In the genomic region with DNA sequence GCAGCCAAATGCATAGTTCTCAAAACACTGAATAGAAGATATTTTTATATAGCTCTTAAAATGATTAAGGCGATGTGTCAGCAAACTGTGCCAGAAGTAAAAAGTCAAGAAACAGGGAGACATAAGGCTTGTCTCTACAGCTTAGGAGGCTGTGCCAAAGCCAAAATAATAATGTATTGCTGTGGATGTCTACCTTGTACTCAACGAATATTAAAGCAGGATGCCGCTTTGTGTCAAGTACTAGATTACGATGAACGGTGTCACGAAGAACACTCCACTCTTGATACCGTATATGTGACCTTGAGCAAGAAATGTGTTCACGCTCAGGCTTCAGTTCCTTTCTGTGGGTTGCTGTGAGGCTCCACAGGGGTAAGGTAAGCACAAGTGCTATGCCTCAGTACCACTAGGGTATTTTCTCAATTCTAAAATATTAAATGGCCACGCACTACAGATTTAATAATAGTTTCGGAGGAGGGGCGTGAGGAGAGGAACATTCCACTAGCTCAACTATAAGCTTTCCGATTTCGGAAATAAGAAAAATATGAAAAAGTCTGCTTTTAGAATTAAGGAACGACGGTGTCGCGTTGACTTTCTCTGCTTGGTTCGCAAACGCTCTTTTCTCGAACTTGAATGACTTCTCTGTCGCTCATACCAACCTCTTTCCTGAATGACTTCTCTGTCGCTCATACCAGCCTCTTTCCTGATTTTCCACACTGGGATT, we compare ENCODE assay signal across 8 cellular contexts. TPM values are rescaled to one million over a fixed set of nuclear protein-coding genes. Genes with fewer than 3 reads are reported as not detected.
DNase-seq lines count a peak whose midpoint lies in the region; ATAC-seq, FAIRE-seq and TF ChIP-seq lines count a peak whose summit lies in the region.

No MANE protein-coding gene starts in this region.

- H3K9me3 ChIP-seq in SK-N-SH (no peaks in the 10 kb centered on the region), HepG2 (ENCODE audit: low read length) (no peaks in the 10 kb centered on the region), subcutaneous abdominal adipose tissue (ENCODE audit: control insufficient read depth in 5 of 5, low read length in 5 of 5) (no peaks in the 10 kb centered on the region)

- H3K4me1 ChIP-seq in SK-N-SH (ENCODE audit: control insufficient read depth in 1 of 2, insufficient read depth in 2 of 2, low read depth in 1 of 2, low read length in 1 of 2), result peaks cover 22% of the 10 kb centered on the region in 2 experiments; a peak in 3 of 4 replicates
- H3K4me1 ChIP-seq in HepG2 (ENCODE audit: insufficient read depth, low read length), result peaks cover 45% of the 10 kb centered on the region
- peaks cover 9 to 23% (median 19%) of the 10 kb centered on the region in 5 donors for H3K4me1 ChIP-seq in subcutaneous abdominal adipose tissue (ENCODE audit: control insufficient read depth in 5 of 5, insufficient read depth in 5 of 5, low read length in 5 of 5)

- H4K20me1 ChIP-seq in SK-N-SH (ENCODE audit: insufficient read depth) (peaks cover 34% of the 10 kb centered on the region; the same call in 1 of the 2 replicates), HepG2 (ENCODE audit: insufficient read depth, low read length) (no peaks in the 10 kb centered on the region; the same call in none of the 2 replicates)

- H3K27ac ChIP-seq in SK-N-SH (ENCODE audit: low read depth in 2 of 2, low read length in 1 of 2), result peak overlapping the region; percentile 83 to 95
- H3K27ac ChIP-seq in HepG2 (ENCODE audit: extremely low read length, insufficient read depth, low read length), result peak overlapping the region; percentile 84
- peak overlapping the region; percentile 82 for H3K27ac ChIP-seq in subcutaneous abdominal adipose tissue (ENCODE audit: low read depth, low read length)

- no peaks in the 10 kb centered on the region for H3K27me3 ChIP-seq in SK-N-SH (ENCODE audit: insufficient read depth)
- no peaks in the 10 kb centered on the region for H3K27me3 ChIP-seq in bronchial epithelial cell (ENCODE audit: control insufficient read depth, insufficient read depth, low read length)
- H3K27me3 ChIP-seq in HepG2 (ENCODE audit: control insufficient read depth in 1 of 2, insufficient read depth in 2 of 2, low read length in 2 of 2), result no peaks in the 10 kb centered on the region
- no peaks in the 10 kb centered on the region for H3K27me3 ChIP-seq in subcutaneous abdominal adipose tissue (ENCODE audit: control insufficient read depth in 5 of 5, insufficient read depth in 4 of 5, low read length in 5 of 5)

- ATAC-seq in GM19455 (IDR thresholded peaks at IDR 0.05; ENCODE audit: unreplicated experiment), result peak; percentile 60
- ATAC-seq in HG03442 (IDR thresholded peaks at IDR 0.05; ENCODE audit: unreplicated experiment), result peak; percentile 50
- peak; percentile 39 for ATAC-seq in HepG2

- CTCF ChIA-PET in SK-N-SH (lab: Yijun Ruan, JAX) (interaction anchor here (0.9 to 6.6 kb wide), 10 partner anchors 10 to 478 kb away, joined by 3 to 63 read pairs (median 5); partner anchors contain the start of gene CLGN), HepG2 (lab: Yijun Ruan, JAX; ENCODE audit: low intra/inter-chr PET ratio, low total read pairs) (interaction anchor here (2.9 kb wide), 1 partner anchor 13 kb away, joined by 12 read pairs; no protein-coding TSS in a partner anchor)

- H3K4me3 ChIP-seq in SK-N-SH (ENCODE audit: low read depth in 2 of 2, low read length in 1 of 2) (peak overlapping the region; percentile 80 to 93), bronchial epithelial cell (ENCODE audit: low read depth, low read length) (peak overlapping the region; percentile 81), HepG2 (replicated peaks in 1 of 3; ENCODE audit: insufficient read depth in 1 of 3, low read depth in 2 of 3, low read length in 3 of 3) (peak overlapping the region; percentile 56 to 78 (median 73)), subcutaneous abdominal adipose tissue (ENCODE audit: low read depth in 1 of 5, low read length in 5 of 5) (peak overlapping the region; percentile 72 to 95 (median 88))

- in situ Hi-C loops in HepG2 (cut with HindIII; ENCODE audit: extremely low pct_ligation_motif_present, low pct_unique_long_range_greater_than_20kb), result no loop called here

- no peaks in the 10 kb centered on the region for H3K9me2 ChIP-seq in SK-N-SH

- TSS peak; percentile 96 for BruUV-seq in HepG2 (replicated peaks; lab: Mats Ljungman, UMichigan)

- peaks cover 18% of the 10 kb centered on the region for H3F3A ChIP-seq in SK-N-SH (replicated peaks; ENCODE audit: insufficient read depth)

- peak in 1 of 2 experiments; percentile 85; a peak in 1 of 4 replicates for TF ChIP-seq POLR2A in HepG2 (IDR thresholded peaks at IDR 0.05; ENCODE audit: insufficient read depth in 1 of 2, low read depth in 2 of 2, low read length in 2 of 2)

- peak overlapping the region; percentile 77 for H3K9ac ChIP-seq in SK-N-SH
- H3K9ac ChIP-seq in HepG2 (ENCODE audit: insufficient read depth, low read depth, low read length), result peak overlapping the region; percentile 83
- H3K9ac ChIP-seq in subcutaneous abdominal adipose tissue (ENCODE audit: low read length in 5 of 5), result peak overlapping the region; percentile 59 to 90 (median 69)

- TF ChIP-seq CTCF in SK-N-SH (IDR thresholded peaks at IDR 0.05), result peak; percentile 38; the same call in 1 of the 2 replicates
- TF ChIP-seq CTCF in bronchial epithelial cell (IDR thresholded peaks at IDR 0.05; ENCODE audit: insufficient read depth, low read length, severe bottlenecking), result no peak
- TF ChIP-seq CTCF in HepG2 (CRISPR knock-in tag; IDR thresholded peaks at IDR 0.05), result no peak

- no peak for FAIRE-seq in bronchial epithelial cell (lab: Jason Lieb, UNC)
- FAIRE-seq in HepG2 (lab: Jason Lieb, UNC), result peak; percentile 4

- H3K79me2 ChIP-seq in SK-N-SH (ENCODE audit: insufficient read depth) (peaks cover 42% of the 10 kb centered on the region), HepG2 (ENCODE audit: insufficient read depth, low read length) (peaks cover 39% of the 10 kb centered on the region)

- H3K36me3 ChIP-seq in SK-N-SH (replicated peaks in 1 of 2; ENCODE audit: control insufficient read depth in 1 of 2, insufficient read depth in 2 of 2, low read length in 1 of 2) (peaks cover 0 to 2% of the 10 kb centered on the region in 2 experiments), bronchial epithelial cell (ENCODE audit: control insufficient read depth, insufficient read depth, low read length) (no peaks in the 10 kb centered on the region), HepG2 (replicated peaks in 1 of 2; ENCODE audit: control insufficient read depth in 1 of 2, insufficient read depth in 2 of 2, low read length in 2 of 2) (no peaks in the 10 kb centered on the region), subcutaneous abdominal adipose tissue (ENCODE audit: control insufficient read depth in 5 of 5, insufficient read depth in 5 of 5, low read length in 5 of 5) (no peaks in the 10 kb centered on the region)

- POLR2A ChIA-PET in SK-N-SH (lab: Yijun Ruan, JAX), result interaction anchor here (0.6 to 2.9 kb wide), 7 partner anchors 10 to 703 kb away, joined by 3 to 13 read pairs (median 4); partner anchors contain the start of genes CLGN and ELMOD2
- POLR2A ChIA-PET in HepG2 (lab: Yijun Ruan, JAX), result interaction anchor here (0.7 to 4.1 kb wide), 13 partner anchors 10 to 707 kb away, joined by 3 to 56 read pairs (median 5); partner anchors contain the start of genes CLGN, ELMOD2 and MGST2

- DNase-seq in Daoy (ENCODE audit: low read depth), result peak; percentile 6
- peak; percentile 34 for DNase-seq in SK-N-SH
- DNase-seq in bronchial epithelial cell (ENCODE audit: low read depth), result peak; percentile 27
- peak; percentile 16 for DNase-seq in HepG2 (ENCODE audit: low spot score)
- no peak for DNase-seq in NCI-H1105 treated with DMSO at 0.1 percent for 48 hours (lab: John Stamatoyannopoulos, UW)

- TF ChIP-seq EP300 in SK-N-SH (IDR thresholded peaks at IDR 0.05; ENCODE audit: borderline replicate concordance in 1 of 2, low read depth in 1 of 2, low read length in 1 of 2) (no peak), HepG2 (IDR thresholded peaks at IDR 0.05; ENCODE audit: low read depth in 2 of 2, low read length in 2 of 2) (no peak), HepG2 (CRISPR knock-in tag; IDR thresholded peaks at IDR 0.05; ENCODE audit: borderline replicate concordance) (no peak)

- intact Hi-C loops in HepG2 (cut with micrococcal nuclease; ENCODE audit: unreplicated experiment), result loop anchor here (2.0 kb wide), 1 partner anchor 54 kb away; the partner anchor contains the start of gene CLGN

- H3K4me2 ChIP-seq in SK-N-SH (peak overlapping the region; percentile 81), HepG2 (ENCODE audit: low read depth, low read length) (peak overlapping the region; percentile 94)

- H2AFZ ChIP-seq in SK-N-SH (ENCODE audit: low read depth) (peak overlapping the region; percentile 96), HepG2 (ENCODE audit: low read length) (peak overlapping the region; percentile 93)

- 2% methylated on average over 22 of the region's 22 CpGs for WGBS in SK-N-SH (ENCODE audit: low lambda C conversion rate)
- WGBS in HepG2 (ENCODE audit: low lambda C conversion rate), result under 1% methylated on average over 22 of the region's 22 CpGs

- no peak for TF ChIP-seq RAD21 in SK-N-SH (IDR thresholded peaks at IDR 0.05; ENCODE audit: low read length)
- no peak for TF ChIP-seq RAD21 in HepG2 (CRISPR knock-in tag; IDR thresholded peaks at IDR 0.05)

RNA-seq across cellular contexts. Expression of gene SCOC, which starts 0.7 kb away (rescaled TPM):
- total RNA-seq in Daoy (2014; rRNA removed; shearing (Covaris generic)), result 46.4 and 63.7 TPM in 2 replicates
- polyA plus RNA-seq in SK-N-SH (2012; rRNA removed) (16.0 and 26.8 TPM in 2 replicates), HepG2 (2011; rRNA removed) (32.1 and 43.8 TPM in 2 replicates)
- 39.8 and 63.9 TPM in 2 replicates for polyA plus RNA-seq in SK-N-SH (2012; cell fraction: cytosol; rRNA removed)
- polyA plus RNA-seq in SK-N-SH (2012; cell fraction: nucleus; rRNA removed), result 3.9 and 9.9 TPM in 2 replicates
- total RNA-seq in bronchial epithelial cell (61.9 and 81.0 TPM in 2 replicates), HepG2 (2016; rRNA removed; fragmentation: Illumina TruSeq; extraction: Trizol) (65.2 and 109 TPM in 2 replicates)
- 13.9 and 14.2 TPM in 2 replicates for total RNA-seq in HepG2 (2016; cell fraction: cytosol; rRNA removed; fragmentation: Illumina TruSeq; extraction: Trizol; ENCODE audit: low read depth)
- total RNA-seq in HepG2 (2016; cell fraction: insoluble cytoplasmic fraction; rRNA removed; fragmentation: Illumina TruSeq; extraction: Trizol), result 67.4 and 119 TPM in 2 replicates
- total RNA-seq in HepG2 (2016; cell fraction: membrane; rRNA removed; fragmentation: Illumina TruSeq; extraction: Trizol), result 53.8 and 61.3 TPM in 2 replicates
- 32.5 and 36.2 TPM in 2 replicates for total RNA-seq in HepG2 (2016; cell fraction: nucleus; rRNA removed; fragmentation: Illumina TruSeq; extraction: Trizol)
- 13.6 and 25.8 TPM in 2 replicates for polyA plus RNA-seq in HepG2 (2011; cell fraction: cytosol; rRNA removed)
- 3.8 and 9.0 TPM in 2 replicates for polyA plus RNA-seq in HepG2 (2011; cell fraction: nucleus; rRNA removed)
- 53.3 and 65.3 TPM in 2 replicates for polyA plus RNA-seq in HepG2 (2012)
- 18.3 and 24.5 TPM in 2 replicates for polyA plus RNA-seq in HepG2 (2016; cell fraction: cytosol; fragmentation: Illumina TruSeq; extraction: Trizol; ENCODE audit: low read depth)
- polyA plus RNA-seq in HepG2 (2016; cell fraction: insoluble cytoplasmic fraction; fragmentation: Illumina TruSeq; extraction: Trizol; ENCODE audit: low read depth), result 171 and 196 TPM in 2 replicates
- polyA plus RNA-seq in HepG2 (2016; cell fraction: membrane; fragmentation: Illumina TruSeq; extraction: Trizol; ENCODE audit: low read depth), result 64.7 and 72.0 TPM in 2 replicates
- 63.8 and 74.4 TPM in 2 replicates for polyA plus RNA-seq in HepG2 (2016; cell fraction: nucleus; fragmentation: Illumina TruSeq; extraction: Trizol; ENCODE audit: insufficient read depth, low read depth)
- 0.51 and 9.0 TPM in 2 replicates for polyA minus RNA-seq in HepG2 (2011; rRNA and poly(A)+ RNA removed; ENCODE audit: low replicate concordance)
- polyA minus RNA-seq in HepG2 (2011; cell fraction: cytosol; rRNA and poly(A)+ RNA removed), result 24.9 and 26.9 TPM in 2 replicates
- 28.3 and 30.2 TPM in 2 replicates for polyA minus RNA-seq in HepG2 (2011; cell fraction: nucleus; rRNA and poly(A)+ RNA removed)

RNA-seq across cellular contexts. Expression of gene CLGN, which starts 54.7 kb away (rescaled TPM):
- total RNA-seq in Daoy (2014; rRNA removed; shearing (Covaris generic)), result 9.3 and 9.4 TPM in 2 replicates
- polyA plus RNA-seq in SK-N-SH (2012; rRNA removed), result 0.72 and 0.80 TPM in 2 replicates
- 1.5 and 1.9 TPM in 2 replicates for polyA plus RNA-seq in SK-N-SH (2012; cell fraction: cytosol; rRNA removed)
- polyA plus RNA-seq in SK-N-SH (2012; cell fraction: nucleus; rRNA removed), result 0.41 and 0.55 TPM in 2 replicates
- total RNA-seq in bronchial epithelial cell, result 53.1 and 78.5 TPM in 2 replicates
- total RNA-seq in HepG2 (2016; rRNA removed; fragmentation: Illumina TruSeq; extraction: Trizol), result 10.0 and 17.0 TPM in 2 replicates
- total RNA-seq in HepG2 (2016; cell fraction: cytosol; rRNA removed; fragmentation: Illumina TruSeq; extraction: Trizol; ENCODE audit: low read depth), result 0.88 and 1.1 TPM in 2 replicates
- 8.5 and 17.4 TPM in 2 replicates for total RNA-seq in HepG2 (2016; cell fraction: insoluble cytoplasmic fraction; rRNA removed; fragmentation: Illumina TruSeq; extraction: Trizol)
- total RNA-seq in HepG2 (2016; cell fraction: membrane; rRNA removed; fragmentation: Illumina TruSeq; extraction: Trizol), result 1.8 and 2.2 TPM in 2 replicates
- 17.5 and 19.2 TPM in 2 replicates for total RNA-seq in HepG2 (2016; cell fraction: nucleus; rRNA removed; fragmentation: Illumina TruSeq; extraction: Trizol)
- 7.2 and 7.3 TPM in 2 replicates for polyA plus RNA-seq in HepG2 (2011; rRNA removed)
- 2.2 and 6.2 TPM in 2 replicates for polyA plus RNA-seq in HepG2 (2011; cell fraction: cytosol; rRNA removed)
- 1.3 and 3.3 TPM in 2 replicates for polyA plus RNA-seq in HepG2 (2011; cell fraction: nucleus; rRNA removed)
- 20.0 and 24.6 TPM in 2 replicates for polyA plus RNA-seq in HepG2 (2012)
- 1.0 and 1.1 TPM in 2 replicates for polyA plus RNA-seq in HepG2 (2016; cell fraction: cytosol; fragmentation: Illumina TruSeq; extraction: Trizol; ENCODE audit: low read depth)
- polyA plus RNA-seq in HepG2 (2016; cell fraction: insoluble cytoplasmic fraction; fragmentation: Illumina TruSeq; extraction: Trizol; ENCODE audit: low read depth), result 8.6 and 9.0 TPM in 2 replicates
- polyA plus RNA-seq in HepG2 (2016; cell fraction: membrane; fragmentation: Illumina TruSeq; extraction: Trizol; ENCODE audit: low read depth), result 1.4 and 1.5 TPM in 2 replicates
- 18.0 and 21.6 TPM in 2 replicates for polyA plus RNA-seq in HepG2 (2016; cell fraction: nucleus; fragmentation: Illumina TruSeq; extraction: Trizol; ENCODE audit: insufficient read depth, low read depth)
- polyA minus RNA-seq in HepG2 (2011; rRNA and poly(A)+ RNA removed; ENCODE audit: low replicate concordance), result 0.26 and 0.62 TPM in 2 replicates
- polyA minus RNA-seq in HepG2 (2011; cell fraction: cytosol; rRNA and poly(A)+ RNA removed), result 4.7 and 5.8 TPM in 2 replicates
- polyA minus RNA-seq in HepG2 (2011; cell fraction: nucleus; rRNA and poly(A)+ RNA removed), result 6.4 and 8.0 TPM in 2 replicates
